In the genomic region with DNA sequence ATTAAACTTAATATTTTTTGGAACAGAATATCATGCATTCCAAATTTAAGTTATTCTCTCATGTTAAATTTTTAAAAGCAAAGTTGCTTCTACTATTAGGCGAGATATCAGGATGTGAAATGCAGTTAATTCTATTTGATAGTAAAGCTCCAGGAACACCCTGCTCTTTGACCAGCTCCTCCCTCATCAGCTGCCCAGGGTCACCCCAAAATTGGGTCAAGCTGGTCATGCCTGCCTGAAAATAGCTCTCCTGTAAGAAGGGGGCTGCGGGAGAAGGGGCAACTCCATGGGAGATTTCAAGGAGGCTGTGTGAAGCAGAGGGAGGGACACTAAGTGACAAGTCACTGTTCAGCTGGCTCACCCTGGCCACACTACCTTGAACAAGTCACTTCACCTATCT, we compare ENCODE assay signal across 19 cellular contexts. TPM values are rescaled to one million over a fixed set of nuclear protein-coding genes. Genes with fewer than 3 reads are reported as not detected.
A peak's percentile ranks its signal among the peaks of the same experiment; 100 is the strongest.
DNase-seq lines count a peak whose midpoint lies in the region; ATAC-seq and TF ChIP-seq lines count a peak whose summit lies in the region.
"Had no signal": no experiment of that assay in that cellular context is flagged by ENCODE, and none has a peak within 500 bp of the region (broad histone marks: within the 10 kb centered on the region; RNA-seq: fewer than 3 reads in every experiment).

No MANE protein-coding gene starts in this region.

- no peak for DNase-seq in Right ventricle myocardium inferior (ENCODE audit: missing footprints)
- DNase-seq in cardiac septum (ENCODE audit: low spot score) = no peak
- no peak for DNase-seq in left ventricle myocardium inferior
- no peak for DNase-seq in gastrocnemius medialis
- DNase-seq in stimulated activated CD8-positive, alpha-beta memory T cell treated with anti-CD3 and anti-CD28 coated beads, Interleukin-4, amount 100 ng/mL, for 48 hours = no peak
- DNase-seq in NCI-H345 (lab: John Stamatoyannopoulos, UW) = no peak
- DNase-seq in cortex of kidney (lab: John Stamatoyannopoulos, UW) = no peak
- no peak for DNase-seq in body of pancreas
- DNase-seq: CD8-positive, alpha-beta T cell; DMS79 treated with DMSO at 0.1 percent for 48 hours; KG1; NCI-H1105 treated with DMSO at 0.1 percent for 48 hours; NCI-H187 treated with DMSO at 0.1 percent for 48 hours; NCI-H446 treated with DMSO at 0.1 percent for 48 hours; NCI-H82; Peyer's patch; SIG-M5 had no signal

- H3K36me3 ChIP-seq in left ventricle myocardium inferior = peaks cover 59% of the 10 kb centered on the region
- H3K36me3 ChIP-seq in gastrocnemius medialis = peaks cover 0 to 6% of the 10 kb centered on the region in 2 donors
- H3K36me3 ChIP-seq in body of pancreas (replicated peaks in 1 of 2; ENCODE audit: insufficient read depth in 1 of 2, low read depth in 2 of 2) = no peaks in the 10 kb centered on the region
- H3K36me3 ChIP-seq: Peyer's patch had no signal

- in situ Hi-C loops in gastrocnemius medialis (cut with MboI; ENCODE audit: low sequenced_read_pairs in 4 of 4) = loop anchor here in 2 of 4 donors (25.0 kb wide), 1 partner anchor 240 kb away; no protein-coding TSS in a partner anchor

- no peak for TF ChIP-seq POLR2A in gastrocnemius medialis (IDR thresholded peaks at IDR 0.05)
- no peak for TF ChIP-seq POLR2A in body of pancreas (IDR thresholded peaks at IDR 0.05)

- peaks cover 52% of the 10 kb centered on the region for H3K4me1 ChIP-seq in left ventricle myocardium inferior
- peaks cover 23 to 32% of the 10 kb centered on the region in 2 donors for H3K4me1 ChIP-seq in gastrocnemius medialis
- H3K4me1 ChIP-seq in body of pancreas = peaks cover 35% of the 10 kb centered on the region
- H3K4me1 ChIP-seq: Peyer's patch had no signal

- TF ChIP-seq CTCF in left ventricle myocardium inferior (IDR thresholded peaks at IDR 0.05; ENCODE audit: borderline replicate concordance) (no peak), gastrocnemius medialis (IDR thresholded peaks at IDR 0.05 in 4 of 5, conservative IDR thresholded peaks at IDR 0.05 in 1 of 5) (no peak), body of pancreas (IDR thresholded peaks at IDR 0.05) (no peak)

- 83 to 92% methylated on average over 2 of the region's 2 CpGs for WGBS in body of pancreas, 2 donors

- H3K27ac ChIP-seq in left ventricle myocardium inferior (replicated peaks) (peak overlapping the region; percentile 91), gastrocnemius medialis (peak overlapping the region; percentile 86 to 94 (median 91)), body of pancreas (no peak overlapping the region)
- H3K27ac ChIP-seq: 22Rv1, HL-60, Peyer's patch had no signal

- intact Hi-C loops in Right ventricle myocardium inferior (cut with DNase I) = no loop called here
- intact Hi-C loops in cardiac septum (cut with DNase I) = no loop called here
- intact Hi-C loops in left ventricle myocardium inferior (cut with micrococcal nuclease) = no loop called here
- intact Hi-C loops in gastrocnemius medialis (cut with DNase I; ENCODE audit: low total_unique reads) = no loop called here
- intact Hi-C loops in body of pancreas (cut with DNase I) = no loop called here

- peaks cover 9% of the 10 kb centered on the region for H3K9me3 ChIP-seq in left ventricle myocardium inferior (replicated peaks)
- no peaks in the 10 kb centered on the region for H3K9me3 ChIP-seq in gastrocnemius medialis
- H3K9me3 ChIP-seq in body of pancreas = no peaks in the 10 kb centered on the region
- H3K9me3 ChIP-seq: Peyer's patch had no signal

- H3K4me3 ChIP-seq in left ventricle myocardium inferior (no peak overlapping the region), gastrocnemius medialis (no peak overlapping the region), body of pancreas (no peak overlapping the region)
- H3K4me3 ChIP-seq: Peyer's patch had no signal

- ATAC-seq in Right ventricle myocardium inferior (peak; percentile 33), gastrocnemius medialis (no peak), body of pancreas (no peak)
- ATAC-seq: CD8-positive, alpha-beta T cell had no signal

- H3K27me3 ChIP-seq in left ventricle myocardium inferior (ENCODE audit: low read depth) (no peaks in the 10 kb centered on the region), gastrocnemius medialis (no peaks in the 10 kb centered on the region), body of pancreas (no peaks in the 10 kb centered on the region)
- H3K27me3 ChIP-seq: Peyer's patch had no signal

RNA-seq across cellular contexts. Expression of a gene that starts 5.9 kb away (rescaled TPM):
- total RNA-seq in Right ventricle myocardium inferior (137 TPM), cardiac septum (212 TPM), left ventricle myocardium inferior (236 TPM), gastrocnemius medialis (10 to 100 TPM in 3 of 4 donors, 1 to 10 TPM in 1; 6.6 to 90.7 (median 65.5) TPM), body of pancreas (10 to 100 TPM in 1 of 2 donors, 1 to 10 TPM in 1; 9.6 to 15.6 TPM)
- total RNA-seq: CD8-positive, alpha-beta T cell had no signal

Comparison
In these comparisons a context has a peak if more than half of its experiments do, and no peak if none do; other contexts are left out.
1. H3K27ac ChIP-seq: peak in left ventricle myocardium inferior (single experiment) and gastrocnemius medialis (4 of 4); none in body of pancreas (0 of 4).